10 cellular contexts compared by ENCODE assay signal in genomic region chr3:30680789-30681188, GRCh38.
DNase-seq lines count a peak whose midpoint lies in the region; ATAC-seq lines count a peak whose summit lies in the region.
"Had no signal": no experiment of that assay in that cellular context is flagged by ENCODE, and none has a peak within 500 bp of the region (broad histone marks: within the 10 kb centered on the region; RNA-seq: fewer than 3 reads in every experiment).

No MANE protein-coding gene starts in this region.

- ATAC-seq in stimulated activated naive CD8-positive, alpha-beta T cell treated with anti-CD3 and anti-CD28 coated beads, Interleukin-15, Interleukin-2, amounts not matched to agents 100 U/mL and 50 U/mL, for 24 hours, result no peak
- ATAC-seq in effector memory CD8-positive, alpha-beta T cell (replicated peaks), result no peak
- peak; percentile 27 to 59 for ATAC-seq in naive thymus-derived CD8-positive, alpha-beta T cell
- ATAC-seq in HG03139 (IDR thresholded peaks at IDR 0.05; ENCODE audit: unreplicated experiment) (no peak), GM19351 (IDR thresholded peaks at IDR 0.05; ENCODE audit: unreplicated experiment) (no peak)

- H3K27me3 Mint-ChIP-seq in stimulated activated naive CD8-positive, alpha-beta T cell treated with anti-CD3 and anti-CD28 coated beads, Interleukin-15, Interleukin-2, amounts not matched to agents 100 ng/mL and 50 ng/mL, for 24 hours, result no peaks in the 10 kb centered on the region
- no peaks in the 10 kb centered on the region for H3K27me3 Mint-ChIP-seq in effector memory CD8-positive, alpha-beta T cell
- no peaks in the 10 kb centered on the region for H3K27me3 Mint-ChIP-seq in naive thymus-derived CD8-positive, alpha-beta T cell

- no peak for DNase-seq in stimulated activated naive CD8-positive, alpha-beta T cell treated with anti-CD3 and anti-CD28 coated beads, Interleukin-15, Interleukin-2, amounts not matched to agents 100 U/mL and 50 U/mL, for 24 hours
- DNase-seq in effector memory CD8-positive, alpha-beta T cell, result no peak
- peak in 3 of 10 donors; percentile 32 to 44 (median 40) for DNase-seq in naive thymus-derived CD8-positive, alpha-beta T cell
- no peak for DNase-seq in SW 1271 (lab: John Stamatoyannopoulos, UW)
- DNase-seq in NCI-H526 treated with DMSO at 0.1 percent for 48 hours (lab: John Stamatoyannopoulos, UW), result no peak
- DNase-seq: DMS79 treated with DMSO at 0.1 percent for 48 hours, NCI-H146 had no signal

- H3K27ac Mint-ChIP-seq in stimulated activated naive CD8-positive, alpha-beta T cell treated with anti-CD3 and anti-CD28 coated beads, Interleukin-15, Interleukin-2, amounts not matched to agents 100 ng/mL and 50 ng/mL, for 24 hours, result peak overlapping the region; percentile 84
- peak overlapping the region; percentile 2 to 95 for H3K27ac Mint-ChIP-seq in effector memory CD8-positive, alpha-beta T cell
- H3K27ac Mint-ChIP-seq in naive thymus-derived CD8-positive, alpha-beta T cell, result peak overlapping the region; percentile 75 to 100 (median 91)

- POLR2A ChIA-PET in naive thymus-derived CD8-positive, alpha-beta T cell (lab: Charles Lee), result interaction anchor here (0.6 to 6.6 kb wide), 13 partner anchors 8 to 481 kb away, joined by 3 to 48 read pairs (median 5); no protein-coding TSS in a partner anchor

- peaks cover 93% of the 10 kb centered on the region for H3K36me3 Mint-ChIP-seq in stimulated activated naive CD8-positive, alpha-beta T cell treated with anti-CD3 and anti-CD28 coated beads, Interleukin-15, Interleukin-2, amounts not matched to agents 100 ng/mL and 50 ng/mL, for 24 hours (ENCODE audit: low read depth)
- peaks cover 53% of the 10 kb centered on the region for H3K36me3 Mint-ChIP-seq in effector memory CD8-positive, alpha-beta T cell (ENCODE audit: insufficient read depth)
- H3K36me3 Mint-ChIP-seq in naive thymus-derived CD8-positive, alpha-beta T cell, result peaks cover 35 to 98% (median 60%) of the 10 kb centered on the region in 3 donors

- peak overlapping the region; percentile 27 for H3K4me3 Mint-ChIP-seq in stimulated activated naive CD8-positive, alpha-beta T cell treated with anti-CD3 and anti-CD28 coated beads, Interleukin-15, Interleukin-2, amounts not matched to agents 100 ng/mL and 50 ng/mL, for 24 hours
- H3K4me3 Mint-ChIP-seq in effector memory CD8-positive, alpha-beta T cell, result peak overlapping the region; percentile 7 to 77
- H3K4me3 Mint-ChIP-seq in naive thymus-derived CD8-positive, alpha-beta T cell, result peak overlapping the region; percentile 31 to 94 (median 68)

- H3K9me3 Mint-ChIP-seq in stimulated activated naive CD8-positive, alpha-beta T cell treated with anti-CD3 and anti-CD28 coated beads, Interleukin-15, Interleukin-2, amounts not matched to agents 100 ng/mL and 50 ng/mL, for 24 hours, result peaks cover 3% of the 10 kb centered on the region
- H3K9me3 Mint-ChIP-seq in effector memory CD8-positive, alpha-beta T cell, result no peaks in the 10 kb centered on the region
- H3K9me3 Mint-ChIP-seq in naive thymus-derived CD8-positive, alpha-beta T cell, result peaks cover 0 to 2% (median 0%) of the 10 kb centered on the region in 9 donors

- H3K4me1 Mint-ChIP-seq in stimulated activated naive CD8-positive, alpha-beta T cell treated with anti-CD3 and anti-CD28 coated beads, Interleukin-15, Interleukin-2, amounts not matched to agents 100 ng/mL and 50 ng/mL, for 24 hours (ENCODE audit: low read depth), result peaks cover 97% of the 10 kb centered on the region
- H3K4me1 Mint-ChIP-seq in effector memory CD8-positive, alpha-beta T cell (ENCODE audit: low read depth in 2 of 2), result peaks cover 48 to 76% of the 10 kb centered on the region in 2 donors
- peaks cover 62 to 98% (median 96%) of the 10 kb centered on the region in 4 donors for H3K4me1 Mint-ChIP-seq in naive thymus-derived CD8-positive, alpha-beta T cell

Comparison
In these comparisons a context has a peak if more than half of its experiments do, and no peak if none do; other contexts are left out.
1. ATAC-seq: peak in naive thymus-derived CD8-positive, alpha-beta T cell (2 of 2); none in stimulated activated naive CD8-positive, alpha-beta T cell treated with anti-CD3 and anti-CD28 coated beads, Interleukin-15, Interleukin-2, amounts not matched to agents 100 U/mL and 50 U/mL, for 24 hours (single experiment), effector memory CD8-positive, alpha-beta T cell (single experiment), HG03139 (single experiment) and GM19351 (single experiment).
2. Peak in every context shown above with its lines, with median percentiles within 50 percentile points of each other: H3K27ac Mint-ChIP-seq and H3K4me3 Mint-ChIP-seq.